8 cellular contexts compared by ENCODE assay signal in the genomic region with DNA sequence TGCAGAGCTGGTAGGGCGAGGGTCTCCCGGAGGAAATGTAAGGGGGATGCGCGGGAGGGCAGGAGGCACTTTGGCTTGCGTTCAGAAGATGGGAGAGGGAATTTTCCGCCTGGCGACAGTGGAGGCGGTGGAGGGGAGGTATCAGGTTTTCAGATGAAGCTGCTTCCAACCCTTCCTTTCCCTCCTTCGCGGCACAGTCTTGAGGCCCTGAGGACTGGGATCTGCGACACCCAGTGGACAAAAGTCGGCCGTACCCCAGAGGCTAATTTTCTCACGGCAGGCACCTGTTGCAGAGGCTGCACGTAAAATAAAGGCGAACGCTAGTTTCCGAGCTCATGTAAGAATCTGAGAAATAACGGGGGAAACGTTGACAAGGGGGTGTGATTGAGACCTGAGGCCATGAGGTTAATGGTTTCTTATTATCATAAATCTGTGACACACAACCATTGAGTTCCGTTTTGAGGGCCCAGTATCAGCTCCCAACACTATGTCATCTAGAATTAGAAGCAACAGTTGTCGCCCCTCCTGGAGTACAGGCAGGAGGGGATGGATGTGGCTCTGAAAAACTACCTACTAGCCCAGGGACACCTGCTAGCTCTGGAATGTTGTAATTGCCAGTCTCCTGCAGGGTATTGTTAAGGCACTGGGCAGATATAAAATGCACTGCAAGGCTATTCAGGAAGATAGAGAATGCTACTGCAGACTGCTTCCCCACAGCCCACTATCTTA. TPM values are rescaled to one million over a fixed set of nuclear protein-coding genes. Genes with fewer than 3 reads are reported as not detected.
DNase-seq lines count a peak whose midpoint lies in the region; ATAC-seq and TF ChIP-seq lines count a peak whose summit lies in the region.

No MANE protein-coding gene starts in this region.

- H3K4me1 Mint-ChIP-seq in CD8-positive, alpha-beta T cell (ENCODE audit: low read depth), result peaks cover 53% of the 10 kb centered on the region
- peaks cover 4% of the 10 kb centered on the region for H3K4me1 Mint-ChIP-seq in type B pancreatic cell (ENCODE audit: unreplicated experiment)

- peak; percentile 41 for TF ChIP-seq CTCF in CD8-positive, alpha-beta T cell (IDR thresholded peaks at IDR 0.05)
- TF ChIP-seq CTCF in gastroesophageal sphincter (IDR thresholded peaks at IDR 0.05) (peak in 3 of 4 experiments; percentile 38 to 62 (median 40)), type B pancreatic cell (conservative IDR thresholded peaks at IDR 0.05) (peak; percentile 72)

- 0% methylated on average over 1 to 3 of the region's 22 CpGs for WGBS in gastroesophageal sphincter (ENCODE audit: low coverage in 1 of 2), 2 donors
- whole genome bisulfite sequencing in neuronal stem cell (ENCODE audit: extremely low coverage in 2 of 2, insufficient read length in 2 of 2, insufficient replicate concordance in 1 of 2), 2 donors, result no CpG with 5 or more reads among the region's 22 CpGs

- peaks cover 40% of the 10 kb centered on the region for H3K4me1 ChIP-seq in CD8-positive, alpha-beta T cell (ENCODE audit: insufficient read depth, low read length)
- H3K4me1 ChIP-seq in gastroesophageal sphincter (peaks cover 0 to 14% (median 0%) of the 10 kb centered on the region in 3 donors), neuronal stem cell (ENCODE audit: control insufficient read depth in 2 of 2, insufficient read depth in 1 of 2, low read depth in 1 of 2, low read length in 2 of 2) (peaks cover 6 to 16% of the 10 kb centered on the region in 2 donors)

- intact Hi-C loops in CD8-positive, alpha-beta T cell (cut with DNase I, micrococcal nuclease), result loop anchor here (1.0 to 5.0 kb wide), 6 partner anchors 9 to 426 kb away; partner anchors contain the start of genes MORF4L2 (in 2 of the 2) and SLC25A53 (in 1 of the 2)

- no peak for TF ChIP-seq POLR2A in gastroesophageal sphincter (IDR thresholded peaks at IDR 0.05)

- H2AK5ac ChIP-seq in neuronal stem cell (ENCODE audit: low read depth, low read length), result no peak overlapping the region

- H2BK120ac ChIP-seq in neuronal stem cell (ENCODE audit: low read depth, low read length), result no peak overlapping the region

- H3K27ac Mint-ChIP-seq in CD8-positive, alpha-beta T cell, result peak overlapping the region; percentile 95
- peak overlapping the region; percentile 73 for H3K27ac Mint-ChIP-seq in type B pancreatic cell

- no peak for TF ChIP-seq EP300 in gastroesophageal sphincter (IDR thresholded peaks at IDR 0.05)

- no peaks in the 10 kb centered on the region for H3K36me3 ChIP-seq in CD8-positive, alpha-beta T cell (ENCODE audit: insufficient read depth, low read length)
- no peaks in the 10 kb centered on the region for H3K36me3 ChIP-seq in gastroesophageal sphincter
- H3K36me3 ChIP-seq in neuronal stem cell (replicated peaks in 1 of 2; ENCODE audit: control insufficient read depth in 2 of 2, insufficient read depth in 2 of 2, low read length in 2 of 2), result no peaks in the 10 kb centered on the region

- no peaks in the 10 kb centered on the region for H3K27me3 ChIP-seq in CD8-positive, alpha-beta T cell (ENCODE audit: insufficient read depth, low read length)
- H3K27me3 ChIP-seq in gastroesophageal sphincter (no peaks in the 10 kb centered on the region), neuronal stem cell (ENCODE audit: control insufficient read depth in 3 of 3, insufficient read depth in 3 of 3, low read depth in 1 of 3, low read length in 3 of 3) (no peaks in the 10 kb centered on the region)

- peak; percentile 45 for ATAC-seq in CD8-positive, alpha-beta T cell
- ATAC-seq in GM19452 (IDR thresholded peaks at IDR 0.05; ENCODE audit: unreplicated experiment) (peak; percentile 38), gastroesophageal sphincter (peak; percentile 48)

- no peak overlapping the region for H3K23ac ChIP-seq in neuronal stem cell (ENCODE audit: low read depth, low read length, poor library complexity)

- no peak overlapping the region for H2BK15ac ChIP-seq in neuronal stem cell (ENCODE audit: low read length)

- no peaks in the 10 kb centered on the region for H3K27me3 Mint-ChIP-seq in CD8-positive, alpha-beta T cell (ENCODE audit: low read depth)
- no peaks in the 10 kb centered on the region for H3K27me3 Mint-ChIP-seq in type B pancreatic cell

- peak overlapping the region; percentile 85 for H2AFZ ChIP-seq in neuronal stem cell (ENCODE audit: low read length)

- peak overlapping the region; percentile 89 for H3K4me3 Mint-ChIP-seq in CD8-positive, alpha-beta T cell
- H3K4me3 Mint-ChIP-seq in type B pancreatic cell, result peak overlapping the region; percentile 89

- H4K8ac ChIP-seq in neuronal stem cell (ENCODE audit: low read depth, low read length), result no peak overlapping the region

- H3K9ac ChIP-seq in neuronal stem cell (ENCODE audit: low read depth, low read length, poor library complexity), result peak overlapping the region; percentile 60

- H2BK12ac ChIP-seq in neuronal stem cell (ENCODE audit: low read length), result no peak overlapping the region

- POLR2A ChIA-PET in CD8-positive, alpha-beta T cell (lab: Charles Lee), result interaction anchor here (0.8 to 2.4 kb wide), 5 partner anchors 10 to 43 kb away, joined by 3 to 11 read pairs (median 4); partner anchors contain the start of gene SLC25A53

- CTCF ChIA-PET in CD8-positive, alpha-beta T cell (lab: Charles Lee), result interaction anchor here (0.7 to 3.9 kb wide), 11 partner anchors 8 to 24 kb away, joined by 3 to 34 read pairs (median 5); no protein-coding TSS in a partner anchor

- H4K91ac ChIP-seq in neuronal stem cell (ENCODE audit: low read depth, low read length, poor library complexity), result no peak overlapping the region

- H3K18ac ChIP-seq in neuronal stem cell (ENCODE audit: low read length), result peak overlapping the region; percentile 64

- H3K9me3 Mint-ChIP-seq in CD8-positive, alpha-beta T cell, result no peaks in the 10 kb centered on the region
- H3K9me3 Mint-ChIP-seq in type B pancreatic cell, result no peaks in the 10 kb centered on the region

- H3K9me3 ChIP-seq in CD8-positive, alpha-beta T cell (ENCODE audit: low read length), result no peaks in the 10 kb centered on the region
- H3K9me3 ChIP-seq in gastroesophageal sphincter (no peaks in the 10 kb centered on the region), neuronal stem cell (replicated peaks in 1 of 2; ENCODE audit: control insufficient read depth in 2 of 2, insufficient read depth in 1 of 2, low read depth in 1 of 2, low read length in 2 of 2) (no peaks in the 10 kb centered on the region)

- H2BK5ac ChIP-seq in neuronal stem cell (ENCODE audit: low read length), result no peak overlapping the region

- peak in 6 of 7 experiments; percentile 31 to 68 (median 56) for DNase-seq in CD8-positive, alpha-beta T cell
- peak; percentile 10 for DNase-seq in HT-29 (ENCODE audit: low spot score)
- peak; percentile 64 for DNase-seq in OCI-M1 (lab: John Stamatoyannopoulos, UW)
- peak; percentile 42 for DNase-seq in activated effector memory CD4-positive, alpha-beta T cell treated with Interleukin-2 at 50 U/mL for 16 hours
- peak; percentile 37 for DNase-seq in neuronal stem cell (ENCODE audit: low spot score)
- DNase-seq in type B pancreatic cell (ENCODE audit: extremely low spot score, unreplicated experiment), result no peak

- H3K79me1 ChIP-seq in neuronal stem cell (ENCODE audit: low read depth, low read length), result no peaks in the 10 kb centered on the region

- peaks cover 2% of the 10 kb centered on the region for H3K36me3 Mint-ChIP-seq in CD8-positive, alpha-beta T cell
- no peaks in the 10 kb centered on the region for H3K36me3 Mint-ChIP-seq in type B pancreatic cell

- peak overlapping the region; percentile 78 for H3K27ac ChIP-seq in CD8-positive, alpha-beta T cell (ENCODE audit: low read depth, low read length)
- H3K27ac ChIP-seq in gastroesophageal sphincter (peak overlapping the region; percentile 60 to 87 (median 84)), neuronal stem cell (replicated peaks; ENCODE audit: low read length) (peak overlapping the region; percentile 81)

- peak overlapping the region; percentile 66 for H3K4me2 ChIP-seq in neuronal stem cell (ENCODE audit: insufficient read depth, low read length, poor library complexity, severe bottlenecking)

- H3K14ac ChIP-seq in neuronal stem cell (ENCODE audit: low read length), result no peak overlapping the region

- peak overlapping the region; percentile 71 for H3K4me3 ChIP-seq in CD8-positive, alpha-beta T cell (ENCODE audit: low read depth, low read length)
- H3K4me3 ChIP-seq in gastroesophageal sphincter (peak overlapping the region; percentile 60 to 62), neuronal stem cell (ENCODE audit: low read length in 2 of 2) (peak overlapping the region; percentile 65 to 92)

- no peak overlapping the region for H3K4ac ChIP-seq in neuronal stem cell (ENCODE audit: low read length)

RNA-seq across cellular contexts. Expression of gene ZCCHC18, which starts 1.1 kb away (rescaled TPM):
- total RNA-seq in CD8-positive, alpha-beta T cell, result 1 to 10 TPM; 5.9 to 7.5 TPM
- not detected in 2 replicates for total RNA-seq in HT-29 (2014; rRNA removed; shearing (Covaris generic))
- total RNA-seq in gastroesophageal sphincter (1 to 10 TPM; 1.0 to 2.0 (median 1.5) TPM), type B pancreatic cell (ENCODE audit: low replicate concordance) (2.6 and 9.0 TPM in 2 replicates)
- 7.6 TPM for polyA plus RNA-seq in neuronal stem cell (2013, experiment 1 of 2)
- polyA plus RNA-seq in neuronal stem cell (2013, experiment 2 of 2), result 6.7 TPM

RNA-seq across cellular contexts. Expression of gene TMSB15C, which starts 37.4 kb away (rescaled TPM):
- 1 to 10 TPM; 1.5 to 2.6 TPM for total RNA-seq in CD8-positive, alpha-beta T cell
- not detected in 2 replicates for total RNA-seq in HT-29 (2014; rRNA removed; shearing (Covaris generic))
- total RNA-seq in gastroesophageal sphincter, result 1 to 10 TPM; 1.5 to 4.4 (median 2.4) TPM
- 8.7 TPM for polyA plus RNA-seq in neuronal stem cell (2013, experiment 1 of 2)
- polyA plus RNA-seq in neuronal stem cell (2013, experiment 2 of 2), result 9.5 TPM
- 4.4 and 16.5 TPM in 2 replicates for total RNA-seq in type B pancreatic cell (ENCODE audit: low replicate concordance)

RNA-seq across cellular contexts. Expression of gene SLC25A53, which starts 43.4 kb away (rescaled TPM):
- total RNA-seq in CD8-positive, alpha-beta T cell, result 1 to 10 TPM; 7.9 to 8.9 TPM
- total RNA-seq in HT-29 (2014; rRNA removed; shearing (Covaris generic)), result 6.5 and 7.4 TPM in 2 replicates
- total RNA-seq in gastroesophageal sphincter (10 to 100 TPM; 21.9 to 53.4 (median 30.3) TPM), type B pancreatic cell (ENCODE audit: low replicate concordance) (8.8 and 9.3 TPM in 2 replicates)
- 5.2 TPM for polyA plus RNA-seq in neuronal stem cell (2013, experiment 1 of 2)
- polyA plus RNA-seq in neuronal stem cell (2013, experiment 2 of 2), result 5.5 TPM

RNA-seq across cellular contexts. Expression of gene FAM199X, which starts 52.9 kb away (rescaled TPM):
- 10 to 100 TPM; 16.4 to 17.0 TPM for total RNA-seq in CD8-positive, alpha-beta T cell
- total RNA-seq in HT-29 (2014; rRNA removed; shearing (Covaris generic)), result 18.4 and 19.1 TPM in 2 replicates
- total RNA-seq in gastroesophageal sphincter, result 10 to 100 TPM; 23.6 to 33.8 (median 26.3) TPM
- polyA plus RNA-seq in neuronal stem cell (2013, experiment 1 of 2), result 9.3 TPM
- 9.2 TPM for polyA plus RNA-seq in neuronal stem cell (2013, experiment 2 of 2)
- 17.4 and 18.5 TPM in 2 replicates for total RNA-seq in type B pancreatic cell (ENCODE audit: low replicate concordance)
